Comparison of ENCODE assay signal across 1 cellular context in the genomic region with DNA sequence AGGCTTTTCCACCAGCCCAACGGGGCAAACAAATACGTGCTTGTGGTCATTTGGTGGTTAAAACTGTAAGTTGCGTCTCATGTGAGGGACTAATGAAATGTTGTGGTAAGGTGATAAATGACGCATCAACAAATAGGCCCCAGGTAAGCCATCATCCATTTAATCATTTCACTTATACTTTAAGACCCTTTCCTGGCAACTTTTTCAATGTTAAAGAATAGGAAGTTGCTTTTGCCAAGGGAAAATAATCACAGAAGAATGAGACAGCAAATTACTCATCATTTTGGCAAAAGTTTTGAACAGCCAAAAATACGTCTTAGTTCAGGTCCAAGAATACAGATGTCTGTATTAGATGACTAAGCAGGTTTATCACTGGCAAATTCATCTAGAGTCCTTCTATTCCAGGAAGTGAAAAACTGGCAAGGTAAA.
TF ChIP-seq lines count a peak whose summit lies in the region.

No MANE protein-coding gene starts in this region.

TF ChIP-seq in SK-N-SH, 30 proteins besides CTCF, POLR2A, EP300 and RAD21 (continued from another document):
- TF ChIP-seq IRF3 (IDR thresholded peaks at IDR 0.05; ENCODE audit: low read depth, low read length), result no peak
- TF ChIP-seq POLR2AphosphoS5 (IDR thresholded peaks at IDR 0.05; ENCODE audit: low read depth, low read length), result peak; percentile 46; the same call in 1 of the 2 replicates
- TF ChIP-seq, protein P1, sequence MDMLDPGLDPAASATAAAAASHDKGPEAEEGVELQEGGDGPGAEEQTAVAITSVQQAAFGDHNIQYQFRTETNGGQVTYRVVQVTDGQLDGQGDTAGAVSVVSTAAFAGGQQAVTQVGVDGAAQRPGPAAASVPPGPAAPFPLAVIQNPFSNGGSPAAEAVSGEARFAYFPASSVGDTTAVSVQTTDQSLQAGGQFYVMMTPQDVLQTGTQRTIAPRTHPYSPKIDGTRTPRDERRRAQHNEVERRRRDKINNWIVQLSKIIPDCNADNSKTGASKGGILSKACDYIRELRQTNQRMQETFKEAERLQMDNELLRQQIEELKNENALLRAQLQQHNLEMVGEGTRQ (IDR thresholded peaks at IDR 0.05; ENCODE audit: borderline replicate concordance, low read depth, low read length), result no peak
- TF ChIP-seq RCOR1 (IDR thresholded peaks at IDR 0.05; ENCODE audit: low read length), result no peak
- TF ChIP-seq FOXM1 (IDR thresholded peaks at IDR 0.05; ENCODE audit: low read depth), result no peak
- TF ChIP-seq ELF1 (IDR thresholded peaks at IDR 0.05), result peak; percentile 52; the same call in 1 of the 2 replicates
- TF ChIP-seq EZH2phosphoT487 (IDR thresholded peaks at IDR 0.05; ENCODE audit: borderline replicate concordance, low read depth), result no peak
- peak; percentile 89; the same call in 1 of the 2 replicates for TF ChIP-seq FOSL2 (IDR thresholded peaks at IDR 0.05; ENCODE audit: borderline replicate concordance, low read depth)
- no peak for TF ChIP-seq TAF1 (IDR thresholded peaks at IDR 0.05; ENCODE audit: borderline replicate concordance, low read depth, low read length)
- peak; percentile 75 for TF ChIP-seq PBX3 (IDR thresholded peaks at IDR 0.05)
- TF ChIP-seq MEF2A (IDR thresholded peaks at IDR 0.05; ENCODE audit: borderline replicate concordance, low read depth), result peak; percentile 88
- 0 out of 2 replicates have a peak, but pooled peaks have one; percentile 4 for TF ChIP-seq RXRA (IDR thresholded peaks at IDR 0.05; ENCODE audit: borderline replicate concordance, low read depth)
- peak; percentile 80 for TF ChIP-seq JUND (IDR thresholded peaks at IDR 0.05)
- TF ChIP-seq, protein P2, sequence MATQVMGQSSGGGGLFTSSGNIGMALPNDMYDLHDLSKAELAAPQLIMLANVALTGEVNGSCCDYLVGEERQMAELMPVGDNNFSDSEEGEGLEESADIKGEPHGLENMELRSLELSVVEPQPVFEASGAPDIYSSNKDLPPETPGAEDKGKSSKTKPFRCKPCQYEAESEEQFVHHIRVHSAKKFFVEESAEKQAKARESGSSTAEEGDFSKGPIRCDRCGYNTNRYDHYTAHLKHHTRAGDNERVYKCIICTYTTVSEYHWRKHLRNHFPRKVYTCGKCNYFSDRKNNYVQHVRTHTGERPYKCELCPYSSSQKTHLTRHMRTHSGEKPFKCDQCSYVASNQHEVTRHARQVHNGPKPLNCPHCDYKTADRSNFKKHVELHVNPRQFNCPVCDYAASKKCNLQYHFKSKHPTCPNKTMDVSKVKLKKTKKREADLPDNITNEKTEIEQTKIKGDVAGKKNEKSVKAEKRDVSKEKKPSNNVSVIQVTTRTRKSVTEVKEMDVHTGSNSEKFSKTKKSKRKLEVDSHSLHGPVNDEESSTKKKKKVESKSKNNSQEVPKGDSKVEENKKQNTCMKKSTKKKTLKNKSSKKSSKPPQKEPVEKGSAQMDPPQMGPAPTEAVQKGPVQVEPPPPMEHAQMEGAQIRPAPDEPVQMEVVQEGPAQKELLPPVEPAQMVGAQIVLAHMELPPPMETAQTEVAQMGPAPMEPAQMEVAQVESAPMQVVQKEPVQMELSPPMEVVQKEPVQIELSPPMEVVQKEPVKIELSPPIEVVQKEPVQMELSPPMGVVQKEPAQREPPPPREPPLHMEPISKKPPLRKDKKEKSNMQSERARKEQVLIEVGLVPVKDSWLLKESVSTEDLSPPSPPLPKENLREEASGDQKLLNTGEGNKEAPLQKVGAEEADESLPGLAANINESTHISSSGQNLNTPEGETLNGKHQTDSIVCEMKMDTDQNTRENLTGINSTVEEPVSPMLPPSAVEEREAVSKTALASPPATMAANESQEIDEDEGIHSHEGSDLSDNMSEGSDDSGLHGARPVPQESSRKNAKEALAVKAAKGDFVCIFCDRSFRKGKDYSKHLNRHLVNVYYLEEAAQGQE (IDR thresholded peaks at IDR 0.05; ENCODE audit: low read depth, low read length), result no peak
